In genomic region chr13:105255472-105255871, GRCh38 we compare ENCODE assay signal across 31 cellular contexts.
"Had no signal": no experiment of that assay in that cellular context is flagged by ENCODE, and none has a peak within 500 bp of the region (broad histone marks: within the 10 kb centered on the region; RNA-seq: fewer than 3 reads in every experiment).

No MANE protein-coding gene starts in this region.

- H3K27ac ChIP-seq: adrenal gland, brain microvascular endothelial cell, coronary artery, dorsolateral prefrontal cortex, esophagus muscularis mucosa, foreskin keratinocyte, heart left ventricle had no signal

- ATAC-seq: activated CD4-positive, alpha-beta T cell treated with anti-CD3 and anti-CD28 coated beads for 36 hours; activated CD8-positive, alpha-beta memory T cell treated with anti-CD3 and anti-CD28 coated beads, Interleukin-2, amount 10 ng/mL, durations not matched to agents 7 days and 5 days; activated CD8-positive, alpha-beta T cell treated with anti-CD3 and anti-CD28 coated beads, Interleukin-2, amount 10 ng/mL, durations not matched to agents 7 days and 5 days; activated naive CD8-positive, alpha-beta T cell treated with anti-CD3 and anti-CD28 coated beads, Interleukin-2, amount 50 U/mL, for 24 hours; foreskin keratinocyte; heart left ventricle; T-helper 17 cell had no signal

- H3K4me3 ChIP-seq: adrenal gland, coronary artery, dorsolateral prefrontal cortex, esophagus muscularis mucosa, heart left ventricle had no signal

- H3K27me3 ChIP-seq: adrenal gland, brain microvascular endothelial cell, dorsolateral prefrontal cortex, esophagus muscularis mucosa, foreskin keratinocyte, heart left ventricle had no signal

- H3K36me3 ChIP-seq: adrenal gland, brain microvascular endothelial cell, esophagus muscularis mucosa, heart left ventricle had no signal

- FAIRE-seq: astrocyte, bronchial epithelial cell had no signal

- DNase-seq: activated CD4-positive, alpha-beta memory T cell treated with anti-CD3 and anti-CD28 coated beads for 36 hours; activated CD4-positive, alpha-beta T cell treated with anti-CD3 and anti-CD28 coated beads for 36 hours; activated CD4-positive, alpha-beta T cell treated with anti-CD3 and anti-CD28 coated beads, Interleukin-2, amount 10 ng/mL, durations not matched to agents 24 days and 14 days; activated CD4-positive, CD25-positive, alpha-beta regulatory T cell; activated CD4-positive, CD25-positive, alpha-beta regulatory T cell treated with anti-CD3 and anti-CD28 coated beads, Interleukin-2, amount 50 U/mL, for 72 hours; activated CD8-positive, alpha-beta memory T cell treated with anti-CD3 and anti-CD28 coated beads, Interleukin-2, amount 10 ng/mL, durations not matched to agents 7 days and 5 days; activated CD8-positive, alpha-beta memory T cell treated with anti-CD3 and anti-CD28 coated beads, Interleukin-2, amount 50 U/mL, for 4 hours; activated CD8-positive, alpha-beta T cell treated with anti-CD3 and anti-CD28 coated beads, Interleukin-2, amount 10 ng/mL, durations not matched to agents 7 days and 5 days; activated effector memory CD4-positive, alpha-beta T cell treated with anti-CD3 and anti-CD28 coated beads, Interleukin-2, amount 50 U/mL, for 16 hours; activated naive CD4-positive, alpha-beta T cell treated with anti-CD3 and anti-CD28 coated beads for 36 hours; activated naive CD8-positive, alpha-beta T cell treated with anti-CD3 and anti-CD28 coated beads for 36 hours; activated naive CD8-positive, alpha-beta T cell treated with anti-CD3 and anti-CD28 coated beads, Interleukin-2, amount 50 U/mL, for 24 hours; activated T-cell treated with anti-CD3 and anti-CD28 coated beads, Interleukin-2, amount 50 U/mL, for 1 hour; activated T-cell treated with anti-CD3 and anti-CD28 coated beads, Interleukin-2, amount 50 U/mL, for 48 hours; adrenal gland; anterior cingulate cortex; brain microvascular endothelial cell; dorsolateral prefrontal cortex; effector memory CD4-positive, alpha-beta T cell; endodermal cell; erythroblast; foreskin keratinocyte; glutamatergic neuron; heart left ventricle; T-helper 1 cell; T-helper 17 cell; T1000 had no signal

- H3K4me1 ChIP-seq: adrenal gland, esophagus muscularis mucosa, foreskin keratinocyte, heart left ventricle had no signal

- H3K9me3 ChIP-seq: adrenal gland, esophagus muscularis mucosa, heart left ventricle had no signal
